Comparison of ENCODE assay signal across 1 cellular context in genomic region chr20:31711416-31712111, GRCh38.
TF ChIP-seq lines count a peak whose summit lies in the region.

No MANE protein-coding gene starts in this region.

TF ChIP-seq in HepG2, 621 proteins besides CTCF, POLR2A, EP300 and RAD21 (continues in another document):
- no peak for TF ChIP-seq MYNN (CRISPR knock-in tag; IDR thresholded peaks at IDR 0.05; ENCODE audit: low read depth)
- TF ChIP-seq ZXDC (CRISPR knock-in tag; IDR thresholded peaks at IDR 0.05) = no peak
- no peak for TF ChIP-seq ZNF430 (CRISPR knock-in tag; IDR thresholded peaks at IDR 0.05)
- TF ChIP-seq AHDC1 (CRISPR knock-in tag; IDR thresholded peaks at IDR 0.05; ENCODE audit: borderline replicate concordance) = peak; percentile 68; the same call in 1 of the 2 replicates
- TF ChIP-seq BHLHE40 (IDR thresholded peaks at IDR 0.05; ENCODE audit: low read length) = no peak
- TF ChIP-seq MBD4 (IDR thresholded peaks at IDR 0.05; ENCODE audit: borderline replicate concordance, low read length) = no peak
- 0 out of 2 replicates have a peak, but pooled peaks have one; percentile 6 for TF ChIP-seq NR2F6 (IDR thresholded peaks at IDR 0.05)
- peak; percentile 65; the same call in 1 of the 2 replicates for TF ChIP-seq NR2F6 (CRISPR knock-in tag; IDR thresholded peaks at IDR 0.05)
- no peak for TF ChIP-seq NR2C2 (CRISPR knock-in tag; IDR thresholded peaks at IDR 0.05; ENCODE audit: borderline replicate concordance)
- no peak for TF ChIP-seq MTERF4 (CRISPR knock-in tag; IDR thresholded peaks at IDR 0.05)
- TF ChIP-seq ZNF562 (CRISPR knock-in tag; IDR thresholded peaks at IDR 0.05; ENCODE audit: borderline replicate concordance) = no peak
- TF ChIP-seq TBX2 (CRISPR knock-in tag; IDR thresholded peaks at IDR 0.05; ENCODE audit: borderline replicate concordance) = peak; percentile 90; the same call in 1 of the 2 replicates
- no peak for TF ChIP-seq ZMYM3 (CRISPR knock-in tag; IDR thresholded peaks at IDR 0.05)
- TF ChIP-seq ZNF839 (CRISPR knock-in tag; IDR thresholded peaks at IDR 0.05; ENCODE audit: borderline replicate concordance) = no peak
- no peak for TF ChIP-seq ZFP82 (CRISPR knock-in tag; IDR thresholded peaks at IDR 0.05; ENCODE audit: borderline replicate concordance)
- peak; percentile 23; the same call in 1 of the 2 replicates for TF ChIP-seq SIN3B (IDR thresholded peaks at IDR 0.05; ENCODE audit: low read length)
- no peak for TF ChIP-seq ZNF737 (CRISPR knock-in tag; IDR thresholded peaks at IDR 0.05; ENCODE audit: borderline replicate concordance)
- TF ChIP-seq ZBTB2 (CRISPR knock-in tag; IDR thresholded peaks at IDR 0.05; ENCODE audit: low read depth) = no peak
- TF ChIP-seq FOXC1 (CRISPR knock-in tag; IDR thresholded peaks at IDR 0.05; ENCODE audit: borderline replicate concordance) = no peak; the same call in 1 of the 2 replicates
- TF ChIP-seq ZNF749 (CRISPR knock-in tag; IDR thresholded peaks at IDR 0.05; ENCODE audit: borderline replicate concordance) = 0 out of 2 replicates have a peak, but pooled peaks have one; percentile 51
- TF ChIP-seq RBFOX2 (IDR thresholded peaks at IDR 0.05; ENCODE audit: low read depth, low read length) = 0 out of 2 replicates have a peak, but pooled peaks have one; percentile 5
- 0 out of 2 replicates have a peak, but pooled peaks have one; percentile 57 for TF ChIP-seq SIX4 (CRISPR knock-in tag; IDR thresholded peaks at IDR 0.05)
- TF ChIP-seq ZBTB10 (CRISPR knock-in tag; IDR thresholded peaks at IDR 0.05; ENCODE audit: borderline replicate concordance) = no peak
- TF ChIP-seq ZNF451 (CRISPR knock-in tag; IDR thresholded peaks at IDR 0.05) = no peak
- no peak; the same call in none of the 2 replicates for TF ChIP-seq NFIC (IDR thresholded peaks at IDR 0.05; ENCODE audit: low read length)
- TF ChIP-seq MEIS1 (CRISPR knock-in tag; IDR thresholded peaks at IDR 0.05; ENCODE audit: borderline replicate concordance) = 0 out of 2 replicates have a peak, but pooled peaks have one; percentile 53
- TF ChIP-seq SIX1 (CRISPR knock-in tag; IDR thresholded peaks at IDR 0.05; ENCODE audit: borderline replicate concordance) = peak; percentile 82; the same call in 1 of the 2 replicates
- no peak; the same call in 1 of the 2 replicates for TF ChIP-seq ZNF264 (CRISPR knock-in tag; IDR thresholded peaks at IDR 0.05)
- no peak for TF ChIP-seq BATF2 (CRISPR knock-in tag; IDR thresholded peaks at IDR 0.05)
- TF ChIP-seq MATR3 (CRISPR knock-in tag; IDR thresholded peaks at IDR 0.05) = no peak
- peak; percentile 52 for TF ChIP-seq CEBPG (CRISPR knock-in tag; IDR thresholded peaks at IDR 0.05)
- peak; percentile 91 for TF ChIP-seq HHEX (CRISPR knock-in tag; IDR thresholded peaks at IDR 0.05)
- TF ChIP-seq RCOR2 (CRISPR knock-in tag; IDR thresholded peaks at IDR 0.05) = peak; percentile 71; the same call in 1 of the 2 replicates
- TF ChIP-seq ZNF569 (CRISPR knock-in tag; IDR thresholded peaks at IDR 0.05; ENCODE audit: borderline replicate concordance) = no peak
- no peak for TF ChIP-seq ZNF18 (CRISPR knock-in tag; IDR thresholded peaks at IDR 0.05; ENCODE audit: insufficient replicate concordance)
- peak; percentile 20; the same call in 1 of the 2 replicates for TF ChIP-seq TFAP4 (IDR thresholded peaks at IDR 0.05; ENCODE audit: borderline replicate concordance, low read depth)
- no peak; the same call in 1 of the 2 replicates for TF ChIP-seq DRAP1 (CRISPR knock-in tag; IDR thresholded peaks at IDR 0.05)
- TF ChIP-seq PAX8 (CRISPR knock-in tag; IDR thresholded peaks at IDR 0.05; ENCODE audit: borderline replicate concordance) = no peak
- TF ChIP-seq RNF2 (conservative IDR thresholded peaks at IDR 0.05; ENCODE audit: low read depth) = no peak
- TF ChIP-seq FOXA3 (CRISPR knock-in tag; IDR thresholded peaks at IDR 0.05) = peak; percentile 97
